Comparison of ENCODE assay signal across 9 cellular contexts in genomic region chr2:45168731-45169338, GRCh38.
DNase-seq lines count a peak whose midpoint lies in the region; ATAC-seq, FAIRE-seq and TF ChIP-seq lines count a peak whose summit lies in the region.
"Had no signal": no experiment of that assay in that cellular context is flagged by ENCODE, and none has a peak within 500 bp of the region (broad histone marks: within the 10 kb centered on the region; RNA-seq: fewer than 3 reads in every experiment).

No MANE protein-coding gene starts in this region.

- H3K4me1 ChIP-seq in A549 (peaks cover 25% of the 10 kb centered on the region), psoas muscle (peaks cover 10% of the 10 kb centered on the region)

- no peaks in the 10 kb centered on the region for H3K36me3 ChIP-seq in psoas muscle (ENCODE audit: insufficient read depth in 1 of 2, low read depth in 1 of 2)

- peaks cover 0 to 7% (median 0%) of the 10 kb centered on the region in 3 donors for H3K27me3 ChIP-seq in psoas muscle (ENCODE audit: insufficient read depth in 3 of 3, low read length in 2 of 3)

- TF ChIP-seq CTCF in A549 (IDR thresholded peaks at IDR 0.05) (no peak), GM20000 (IDR thresholded peaks at IDR 0.05; ENCODE audit: extremely low read depth, missing control alignments) (no peak), fibroblast of the aortic adventitia (IDR thresholded peaks at IDR 0.05; ENCODE audit: insufficient read depth, low read length) (no peak), psoas muscle (IDR thresholded peaks at IDR 0.05) (no peak)

- H3K9me3 ChIP-seq in A549 (no peaks in the 10 kb centered on the region), psoas muscle (no peaks in the 10 kb centered on the region)

- H3K4me2 ChIP-seq in A549 = peak overlapping the region; percentile 88

- H3K27ac ChIP-seq in A549 = peak overlapping the region; percentile 86 to 93
- H3K27ac ChIP-seq in psoas muscle = peak overlapping the region; percentile 72
- H3K27ac ChIP-seq: epithelial cell of prostate had no signal

- H3K4me3 ChIP-seq in A549 (peak overlapping the region; percentile 78), fibroblast of the aortic adventitia (ENCODE audit: low read depth, low read length) (peak overlapping the region; percentile 57), psoas muscle (peak overlapping the region; percentile 82)

- no peak; the same call in 1 of the 2 replicates for TF ChIP-seq POLR2A in A549 (IDR thresholded peaks at IDR 0.05; ENCODE audit: low read length)

- FAIRE-seq in A549 (lab: Jason Lieb, UNC) = no peak

- no peak for TF ChIP-seq EP300 in A549 (IDR thresholded peaks at IDR 0.05)

- DNase-seq in A549 (ENCODE audit: low read depth in 1 of 2, low spot score in 1 of 2) (peak; percentile 46 to 75), GM20000 (ENCODE audit: low spot score) (peak; percentile 57), SW480 (ENCODE audit: low spot score) (peak; percentile 57), fibroblast of the aortic adventitia (ENCODE audit: low read depth) (no peak), psoas muscle (peak; percentile 24 to 59), mucosa of gallbladder (ENCODE audit: low spot score) (no peak)

- POLR2A ChIA-PET in A549 (lab: Yijun Ruan, JAX) = interaction anchor here (0.6 to 2.4 kb wide), 8 partner anchors 11 to 482 kb away, joined by 3 to 10 read pairs (median 3); no protein-coding TSS in a partner anchor

- intact Hi-C loops in psoas muscle (cut with DNase I) = loop anchor here in 1 of 2 donors (10.0 kb wide), 2 partner anchors 184 to 326 kb away; no protein-coding TSS in a partner anchor

- CTCF ChIA-PET in A549 (lab: Yijun Ruan, JAX) = interaction anchor here (0.8 to 3.0 kb wide), 21 partner anchors 10 to 331 kb away, joined by 3 to 10 read pairs (median 4); no protein-coding TSS in a partner anchor

- TF ChIP-seq RAD21 in A549 (conservative IDR thresholded peaks at IDR 0.05 in 1 of 2, IDR thresholded peaks at IDR 0.05 in 1 of 2) = 0 out of 5 replicates have a peak, but pooled peaks of 1 of the 2 experiments have one; percentile 4

- ATAC-seq in A549 (peak; percentile 64 to 69), psoas muscle (peak; percentile 48 to 78 (median 74)), GM21786 (IDR thresholded peaks at IDR 0.05; ENCODE audit: unreplicated experiment) (no peak), HG03159 (IDR thresholded peaks at IDR 0.05; ENCODE audit: unreplicated experiment) (no peak)

- WGBS in A549 (ENCODE audit: missing lambda C conversion rate) = under 1% methylated on average over 45 of the region's 70 CpGs
- WGBS in psoas muscle, 3 donors = 0 to 1% (median 0%) methylated on average over 54 to 70 of the region's 70 CpGs

TF ChIP-seq in A549, 52 proteins besides CTCF, POLR2A, EP300 and RAD21:
- TF ChIP-seq MAX (IDR thresholded peaks at IDR 0.05) (peak; percentile 85), MYC (IDR thresholded peaks at IDR 0.05; ENCODE audit: borderline replicate concordance, low read length) (0 out of 2 replicates have a peak, but pooled peaks have one; percentile 42), ELK1 (IDR thresholded peaks at IDR 0.05; ENCODE audit: low read depth, low read length) (no peak), NPAS2 (CRISPR knock-in tag; IDR thresholded peaks at IDR 0.05; ENCODE audit: borderline replicate concordance) (0 out of 2 replicates have a peak, but pooled peaks have one; percentile 22), SREBF2 (IDR thresholded peaks at IDR 0.05) (no peak), E2F6 (IDR thresholded peaks at IDR 0.05; ENCODE audit: borderline replicate concordance, low read depth) (peak; percentile 80; the same call in 1 of the 2 replicates), HOXB13 (CRISPR knock-in tag; IDR thresholded peaks at IDR 0.05; ENCODE audit: low read depth) (no peak), PHF8 (IDR thresholded peaks at IDR 0.05; ENCODE audit: borderline replicate concordance, low read depth) (peak; percentile 42; the same call in 1 of the 2 replicates), JUN (IDR thresholded peaks at IDR 0.05) (peak in 1 of 2 experiments; percentile 27; a peak in 1 of 5 replicates)
TF ChIP-seq in A549: peak in this region for 6.

Comparison
In these comparisons a context has a peak if more than half of its experiments do, and no peak if none do; other contexts are left out.
1. ATAC-seq: peak in A549 (2 of 2) and psoas muscle (4 of 4); none in GM21786 (single experiment) and HG03159 (single experiment).
2. DNase-seq: peak in A549 (2 of 2), GM20000 (single experiment), SW480 (single experiment) and psoas muscle (2 of 2); none in fibroblast of the aortic adventitia (single experiment) and mucosa of gallbladder (single experiment).
3. Peak in every context shown above with its lines, with median percentiles within 50 percentile points of each other: H3K4me3 ChIP-seq.